Comparison of ENCODE assay signal across 1 cellular context in the genomic region with DNA sequence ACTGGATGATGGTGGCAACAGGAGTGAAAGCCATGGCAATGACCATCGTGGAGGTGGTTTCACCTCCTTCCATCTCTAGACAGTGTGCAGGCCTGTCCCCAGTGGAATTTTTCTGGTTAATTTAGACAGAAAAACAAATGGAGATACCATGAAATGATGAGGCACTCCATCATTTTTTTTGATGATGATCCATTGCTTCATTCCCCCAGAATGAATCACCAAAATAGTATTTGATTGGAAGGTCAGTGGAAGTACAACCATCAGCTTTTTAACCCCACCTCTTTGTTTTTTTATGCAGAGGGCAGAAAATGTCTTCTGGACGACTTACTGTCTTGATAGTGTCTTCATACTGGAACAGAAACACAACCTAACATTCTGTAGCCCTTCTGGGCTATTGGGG.
TF ChIP-seq lines count a peak whose summit lies in the region.

No MANE protein-coding gene starts in this region.

TF ChIP-seq in HCT116, 20 proteins besides CTCF, POLR2A, EP300 and RAD21 (continued from another document):
- TF ChIP-seq, protein P1, sequence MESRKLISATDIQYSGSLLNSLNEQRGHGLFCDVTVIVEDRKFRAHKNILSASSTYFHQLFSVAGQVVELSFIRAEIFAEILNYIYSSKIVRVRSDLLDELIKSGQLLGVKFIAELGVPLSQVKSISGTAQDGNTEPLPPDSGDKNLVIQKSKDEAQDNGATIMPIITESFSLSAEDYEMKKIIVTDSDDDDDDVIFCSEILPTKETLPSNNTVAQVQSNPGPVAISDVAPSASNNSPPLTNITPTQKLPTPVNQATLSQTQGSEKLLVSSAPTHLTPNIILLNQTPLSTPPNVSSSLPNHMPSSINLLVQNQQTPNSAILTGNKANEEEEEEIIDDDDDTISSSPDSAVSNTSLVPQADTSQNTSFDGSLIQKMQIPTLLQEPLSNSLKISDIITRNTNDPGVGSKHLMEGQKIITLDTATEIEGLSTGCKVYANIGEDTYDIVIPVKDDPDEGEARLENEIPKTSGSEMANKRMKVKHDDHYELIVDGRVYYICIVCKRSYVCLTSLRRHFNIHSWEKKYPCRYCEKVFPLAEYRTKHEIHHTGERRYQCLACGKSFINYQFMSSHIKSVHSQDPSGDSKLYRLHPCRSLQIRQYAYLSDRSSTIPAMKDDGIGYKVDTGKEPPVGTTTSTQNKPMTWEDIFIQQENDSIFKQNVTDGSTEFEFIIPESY (IDR thresholded peaks at IDR 0.05; ENCODE audit: extremely low read depth, insufficient replicate concordance, low read length), result no peak
- TF ChIP-seq SIN3A (IDR thresholded peaks at IDR 0.05; ENCODE audit: low read depth) (no peak), CEBPB (IDR thresholded peaks at IDR 0.05; ENCODE audit: low read depth) (no peak), EZH2 (IDR thresholded peaks at IDR 0.05) (no peak), EZH2phosphoT487 (IDR thresholded peaks at IDR 0.05; ENCODE audit: borderline replicate concordance) (no peak), EGR1 (IDR thresholded peaks at IDR 0.05; ENCODE audit: low read depth) (no peak), FOSL1 (IDR thresholded peaks at IDR 0.05; ENCODE audit: low read depth) (no peak), ELF1 (IDR thresholded peaks at IDR 0.05; ENCODE audit: borderline replicate concordance, low read depth) (no peak), CBX3 (IDR thresholded peaks at IDR 0.05; ENCODE audit: low read depth) (no peak), ZNF274 (IDR thresholded peaks at IDR 0.05; ENCODE audit: low read depth, low read length) (no peak), TCF7L2 (IDR thresholded peaks at IDR 0.05; ENCODE audit: borderline replicate concordance, extremely low read depth, insufficient read depth, insufficient read length) (no peak), SP1 (IDR thresholded peaks at IDR 0.05; ENCODE audit: low read depth) (no peak)
- TF ChIP-seq, protein P2, sequence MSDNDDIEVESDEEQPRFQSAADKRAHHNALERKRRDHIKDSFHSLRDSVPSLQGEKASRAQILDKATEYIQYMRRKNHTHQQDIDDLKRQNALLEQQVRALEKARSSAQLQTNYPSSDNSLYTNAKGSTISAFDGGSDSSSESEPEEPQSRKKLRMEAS (IDR thresholded peaks at IDR 0.05), result no peak
- TF ChIP-seq, protein P3, sequence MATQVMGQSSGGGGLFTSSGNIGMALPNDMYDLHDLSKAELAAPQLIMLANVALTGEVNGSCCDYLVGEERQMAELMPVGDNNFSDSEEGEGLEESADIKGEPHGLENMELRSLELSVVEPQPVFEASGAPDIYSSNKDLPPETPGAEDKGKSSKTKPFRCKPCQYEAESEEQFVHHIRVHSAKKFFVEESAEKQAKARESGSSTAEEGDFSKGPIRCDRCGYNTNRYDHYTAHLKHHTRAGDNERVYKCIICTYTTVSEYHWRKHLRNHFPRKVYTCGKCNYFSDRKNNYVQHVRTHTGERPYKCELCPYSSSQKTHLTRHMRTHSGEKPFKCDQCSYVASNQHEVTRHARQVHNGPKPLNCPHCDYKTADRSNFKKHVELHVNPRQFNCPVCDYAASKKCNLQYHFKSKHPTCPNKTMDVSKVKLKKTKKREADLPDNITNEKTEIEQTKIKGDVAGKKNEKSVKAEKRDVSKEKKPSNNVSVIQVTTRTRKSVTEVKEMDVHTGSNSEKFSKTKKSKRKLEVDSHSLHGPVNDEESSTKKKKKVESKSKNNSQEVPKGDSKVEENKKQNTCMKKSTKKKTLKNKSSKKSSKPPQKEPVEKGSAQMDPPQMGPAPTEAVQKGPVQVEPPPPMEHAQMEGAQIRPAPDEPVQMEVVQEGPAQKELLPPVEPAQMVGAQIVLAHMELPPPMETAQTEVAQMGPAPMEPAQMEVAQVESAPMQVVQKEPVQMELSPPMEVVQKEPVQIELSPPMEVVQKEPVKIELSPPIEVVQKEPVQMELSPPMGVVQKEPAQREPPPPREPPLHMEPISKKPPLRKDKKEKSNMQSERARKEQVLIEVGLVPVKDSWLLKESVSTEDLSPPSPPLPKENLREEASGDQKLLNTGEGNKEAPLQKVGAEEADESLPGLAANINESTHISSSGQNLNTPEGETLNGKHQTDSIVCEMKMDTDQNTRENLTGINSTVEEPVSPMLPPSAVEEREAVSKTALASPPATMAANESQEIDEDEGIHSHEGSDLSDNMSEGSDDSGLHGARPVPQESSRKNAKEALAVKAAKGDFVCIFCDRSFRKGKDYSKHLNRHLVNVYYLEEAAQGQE (IDR thresholded peaks at IDR 0.05; ENCODE audit: low read depth), result no peak
